ENCODE assay signal across 20 cellular contexts in genomic region chr7:126930166-126930565, GRCh38.
DNase-seq lines count a peak whose midpoint lies in the region; ATAC-seq and TF ChIP-seq lines count a peak whose summit lies in the region.
"Had no signal": no experiment of that assay in that cellular context is flagged by ENCODE, and none has a peak within 500 bp of the region (broad histone marks: within the 10 kb centered on the region; RNA-seq: fewer than 3 reads in every experiment).

No MANE protein-coding gene starts in this region.

- H3K4me1 Mint-ChIP-seq in chondrocyte (ENCODE audit: low read depth) = no peaks in the 10 kb centered on the region
- H3K4me1 Mint-ChIP-seq: CD14-positive monocyte; CD4-positive, alpha-beta memory T cell; CD4-positive, CD25-positive, alpha-beta regulatory T cell; CD8-positive, alpha-beta memory T cell had no signal

- 18 to 54% methylated on average over 2 of the region's 2 CpGs for WGBS in sigmoid colon, 2 donors

- H3K27me3 Mint-ChIP-seq in chondrocyte (ENCODE audit: low read depth) = peaks cover 3% of the 10 kb centered on the region
- H3K27me3 Mint-ChIP-seq: CD4-positive, CD25-positive, alpha-beta regulatory T cell had no signal

- no peak overlapping the region for H3K27ac ChIP-seq in sigmoid colon
- H3K27ac ChIP-seq: BLaER1 had no signal

- DNase-seq in chondrocyte (ENCODE audit: low spot score) (no peak), kidney tubule cell (ENCODE audit: low spot score) (peak; percentile 49), left lobe of liver (ENCODE audit: low spot score) (no peak), renal cortical epithelial cell (ENCODE audit: low read depth) (peak; percentile 65), sigmoid colon (no peak), NCI-H748 (lab: John Stamatoyannopoulos, UW; ENCODE audit: unreplicated experiment) (no peak), NCI-H1436 treated with DMSO at 0.1 percent for 48 hours (lab: John Stamatoyannopoulos, UW) (no peak)
- DNase-seq: 8988T; ACHN; BE2C; C1 segment of cervical spinal cord; CD4-positive, alpha-beta memory T cell; CD4-positive, CD25-positive, alpha-beta regulatory T cell; CD8-positive, alpha-beta memory T cell; COR-L47; DMS79 treated with DMSO at 0.1 percent for 48 hours; GF-D8 had no signal

- no peaks in the 10 kb centered on the region for H3K9me3 ChIP-seq in sigmoid colon
- H3K9me3 ChIP-seq: BE2C, BLaER1 had no signal

- H3K9me3 Mint-ChIP-seq in chondrocyte (ENCODE audit: low read depth) = no peaks in the 10 kb centered on the region

- peak; percentile 77 for ATAC-seq in left lobe of liver
- ATAC-seq in HG02610 (IDR thresholded peaks at IDR 0.05; ENCODE audit: unreplicated experiment) = no peak

- TF ChIP-seq EP300 in sigmoid colon (IDR thresholded peaks at IDR 0.05) = no peak

- intact Hi-C loops in sigmoid colon (cut with DNase I) = no loop called here

- no peak overlapping the region for H3K4me3 Mint-ChIP-seq in chondrocyte (ENCODE audit: unreplicated experiment)
- H3K4me3 Mint-ChIP-seq: CD14-positive monocyte; CD4-positive, alpha-beta memory T cell; CD4-positive, CD25-positive, alpha-beta regulatory T cell; CD8-positive, alpha-beta memory T cell had no signal

- no peaks in the 10 kb centered on the region for H3K4me1 ChIP-seq in sigmoid colon
- H3K4me1 ChIP-seq: BE2C, BLaER1 had no signal

- no peaks in the 10 kb centered on the region for H3K36me3 ChIP-seq in sigmoid colon
- H3K36me3 ChIP-seq: BE2C, BLaER1 had no signal

- TF ChIP-seq CTCF in chondrocyte (IDR thresholded peaks at IDR 0.05) (no peak), sigmoid colon (IDR thresholded peaks at IDR 0.05) (no peak)

- H3K4me3 ChIP-seq in sigmoid colon = no peak overlapping the region
- H3K4me3 ChIP-seq: BLaER1 had no signal

- no peaks in the 10 kb centered on the region for H3K36me3 Mint-ChIP-seq in chondrocyte (ENCODE audit: low read depth)
- H3K36me3 Mint-ChIP-seq: CD14-positive monocyte; CD4-positive, alpha-beta memory T cell; CD4-positive, CD25-positive, alpha-beta regulatory T cell; CD8-positive, alpha-beta memory T cell had no signal

- peak overlapping the region; percentile 24 for H3K27ac Mint-ChIP-seq in chondrocyte (ENCODE audit: unreplicated experiment)
- H3K27ac Mint-ChIP-seq: CD14-positive monocyte; CD4-positive, alpha-beta memory T cell; CD4-positive, CD25-positive, alpha-beta regulatory T cell; CD8-positive, alpha-beta memory T cell had no signal

- TF ChIP-seq POLR2A in sigmoid colon (IDR thresholded peaks at IDR 0.05) = no peak

- H3K27me3 ChIP-seq in sigmoid colon = no peaks in the 10 kb centered on the region
- H3K27me3 ChIP-seq: BE2C, BLaER1 had no signal

Comparison
In these comparisons a context has a peak if more than half of its experiments do, and no peak if none do; other contexts are left out.
1. DNase-seq: peak in kidney tubule cell (single experiment) and renal cortical epithelial cell (single experiment); none in chondrocyte (single experiment), left lobe of liver (single experiment), sigmoid colon (single experiment), NCI-H748 (single experiment) and NCI-H1436 treated with DMSO at 0.1 percent for 48 hours (single experiment).